In genomic region chr12:47707355-47707754, GRCh38 we compare ENCODE assay signal across 14 cellular contexts. TPM values are rescaled to one million over a fixed set of nuclear protein-coding genes. Genes with fewer than 3 reads are reported as not detected.
DNase-seq lines count a peak whose midpoint lies in the region; ATAC-seq, FAIRE-seq and TF ChIP-seq lines count a peak whose summit lies in the region.
"Had no signal": no experiment of that assay in that cellular context is flagged by ENCODE, and none has a peak within 500 bp of the region (broad histone marks: within the 10 kb centered on the region; RNA-seq: fewer than 3 reads in every experiment).

No MANE protein-coding gene starts in this region.

- peak overlapping the region in 1 of 2 donors; percentile 69 for H3K4me3 Mint-ChIP-seq in CD14-positive monocyte
- H3K4me3 Mint-ChIP-seq in activated CD4-positive, alpha-beta memory T cell treated with anti-CD3 and anti-CD28 coated beads, Interleukin-2, amount 10 ng/mL, durations not matched to agents 7 days and 5 days = peak overlapping the region; percentile 62
- no peak overlapping the region for H3K4me3 Mint-ChIP-seq in mesothelial cell of epicardium

- peaks cover 47% of the 10 kb centered on the region for H3K79me2 ChIP-seq in GM23248 (ENCODE audit: insufficient read depth)

- peak overlapping the region; percentile 91 for H3K9ac ChIP-seq in GM23248

- H3K9me2 ChIP-seq in GM23248 (ENCODE audit: insufficient read depth) = no peaks in the 10 kb centered on the region

- 0 out of 2 replicates have a peak, but pooled peaks cover 4% of the 10 kb centered on the region for H3K4me1 ChIP-seq in GM23248 (ENCODE audit: insufficient read depth)

- H3K36me3 Mint-ChIP-seq in CD14-positive monocyte = peaks cover 9 to 13% of the 10 kb centered on the region in 2 donors
- peaks cover 19% of the 10 kb centered on the region for H3K36me3 Mint-ChIP-seq in activated CD4-positive, alpha-beta memory T cell treated with anti-CD3 and anti-CD28 coated beads, Interleukin-2, amount 10 ng/mL, durations not matched to agents 7 days and 5 days (ENCODE audit: low read depth)
- H3K36me3 Mint-ChIP-seq in mesothelial cell of epicardium = peaks cover 2% of the 10 kb centered on the region

- no peak for TF ChIP-seq CTCF in CD14-positive monocyte (IDR thresholded peaks at IDR 0.05)
- TF ChIP-seq CTCF in mesothelial cell of epicardium (IDR thresholded peaks at IDR 0.05; ENCODE audit: unreplicated experiment) = no peak

- H3K27ac ChIP-seq in GM23248 = peak overlapping the region; percentile 82; the same call in 1 of the 2 replicates
- H3K27ac ChIP-seq: testis had no signal

- H3K9me3 Mint-ChIP-seq in CD14-positive monocyte = no peaks in the 10 kb centered on the region
- H3K9me3 Mint-ChIP-seq in activated CD4-positive, alpha-beta memory T cell treated with anti-CD3 and anti-CD28 coated beads, Interleukin-2, amount 10 ng/mL, durations not matched to agents 7 days and 5 days = no peaks in the 10 kb centered on the region
- H3K9me3 Mint-ChIP-seq in mesothelial cell of epicardium = no peaks in the 10 kb centered on the region

- peaks cover 68% of the 10 kb centered on the region for H3K4me1 Mint-ChIP-seq in CD14-positive monocyte
- H3K4me1 Mint-ChIP-seq in activated CD4-positive, alpha-beta memory T cell treated with anti-CD3 and anti-CD28 coated beads, Interleukin-2, amount 10 ng/mL, durations not matched to agents 7 days and 5 days = peaks cover 57% of the 10 kb centered on the region
- H3K4me1 Mint-ChIP-seq in mesothelial cell of epicardium = peaks cover 35% of the 10 kb centered on the region

- POLR2A ChIA-PET in activated CD4-positive, alpha-beta memory T cell treated with anti-CD3 and anti-CD28 coated beads, Interleukin-2, amount 10 ng/mL, durations not matched to agents 7 days and 5 days (lab: Charles Lee) = interaction anchor here (0.7 to 3.1 kb wide), 10 partner anchors 8 to 491 kb away, joined by 3 to 19 read pairs (median 3); partner anchors contain the start of gene SLC48A1

- no peak for ATAC-seq in GM18868 (IDR thresholded peaks at IDR 0.05; ENCODE audit: unreplicated experiment)

- H3K27me3 ChIP-seq in GM23248 (replicated peaks; ENCODE audit: insufficient read depth) (no peaks in the 10 kb centered on the region), H7 (ENCODE audit: control insufficient read depth, insufficient read depth, low read length) (no peaks in the 10 kb centered on the region; the same call in 1 of the 2 replicates)
- H3K27me3 ChIP-seq: right atrium auricular region, testis had no signal

- DNase-seq in CD14-positive monocyte (ENCODE audit: low spot score) (no peak), GM23248 (no peak), mesothelial cell of epicardium (ENCODE audit: low spot score in 2 of 2, unreplicated experiment in 2 of 2) (no peak), urothelium cell line (ENCODE audit: low spot score) (no peak), H7 (no peak)
- DNase-seq in activated CD4-positive, alpha-beta memory T cell treated with anti-CD3 and anti-CD28 coated beads, Interleukin-2, amount 10 ng/mL, durations not matched to agents 7 days and 5 days = no peak
- DNase-seq: activated effector memory CD4-positive, alpha-beta T cell treated with anti-CD3 and anti-CD28 coated beads, Interleukin-2, amount 50 U/mL, for 16 hours; NCI-H1436 treated with DMSO at 0.1 percent for 48 hours; NCI-H526 treated with DMSO at 0.1 percent for 48 hours; testis had no signal

- no peaks in the 10 kb centered on the region for H3K36me3 ChIP-seq in GM23248 (ENCODE audit: low read depth)
- H3K36me3 ChIP-seq in H7 (replicated peaks; ENCODE audit: control insufficient read depth, insufficient read depth, low read length) = no peaks in the 10 kb centered on the region
- H3K36me3 ChIP-seq: right atrium auricular region had no signal

- peak overlapping the region; percentile 89; the same call in 1 of the 2 replicates for H2AFZ ChIP-seq in GM23248

- intact Hi-C loops in CD14-positive monocyte (cut with micrococcal nuclease) = loop anchor here in 1 of 2 donors (5.0 kb wide), 1 partner anchor 110 kb away; the partner anchor contains the start of gene HDAC7

- peak overlapping the region; percentile 97 for H3K4me2 ChIP-seq in GM23248 (ENCODE audit: unreplicated experiment)

- H4K20me1 ChIP-seq in GM23248 (ENCODE audit: insufficient read depth) = no peaks in the 10 kb centered on the region

- H3K27ac Mint-ChIP-seq in CD14-positive monocyte (peak overlapping the region; percentile 65 to 96 (median 84)), mesothelial cell of epicardium (peak overlapping the region; percentile 66)
- peak overlapping the region; percentile 69 for H3K27ac Mint-ChIP-seq in activated CD4-positive, alpha-beta memory T cell treated with anti-CD3 and anti-CD28 coated beads, Interleukin-2, amount 10 ng/mL, durations not matched to agents 7 days and 5 days

- CTCF ChIA-PET in activated CD4-positive, alpha-beta memory T cell treated with anti-CD3 and anti-CD28 coated beads, Interleukin-2, amount 10 ng/mL, durations not matched to agents 7 days and 5 days (lab: Charles Lee) = interaction anchor here (1.1 to 4.1 kb wide), 8 partner anchors 8 to 133 kb away, joined by 3 to 22 read pairs (median 4); no protein-coding TSS in a partner anchor

- H3F3A ChIP-seq in GM23248 (ENCODE audit: insufficient read depth) = peaks cover 6% of the 10 kb centered on the region; the same call in 1 of the 2 replicates

- H3K4me3 ChIP-seq in GM23248 (peak overlapping the region; percentile 89), H7 (ENCODE audit: insufficient read depth, low read depth, low read length) (no peak overlapping the region)

- no peaks in the 10 kb centered on the region for H3K9me3 ChIP-seq in GM23248 (ENCODE audit: low read depth)
- H3K9me3 ChIP-seq: right atrium auricular region, testis had no signal

- in situ Hi-C loops in GM23248 (cut with MboI) = no loop called here

- H3K27me3 Mint-ChIP-seq in CD14-positive monocyte (ENCODE audit: low read depth in 3 of 3) (peaks cover 0 to 3% (median 2%) of the 10 kb centered on the region in 3 donors), mesothelial cell of epicardium (ENCODE audit: low read depth) (no peaks in the 10 kb centered on the region)
- no peaks in the 10 kb centered on the region for H3K27me3 Mint-ChIP-seq in activated CD4-positive, alpha-beta memory T cell treated with anti-CD3 and anti-CD28 coated beads, Interleukin-2, amount 10 ng/mL, durations not matched to agents 7 days and 5 days

- FAIRE-seq in urothelium cell line (lab: Jason Lieb, UNC) = no peak

RNA-seq across cellular contexts. Expression of gene RPAP3, which starts 1.5 kb away (rescaled TPM):
- polyA plus RNA-seq in CD14-positive monocyte = 10 to 100 TPM; 19.0 to 20.6 TPM
- total RNA-seq in GM23248 (2014; rRNA removed; shearing (Covaris generic)) = 16.2 and 18.6 TPM in 2 replicates
- polyA plus RNA-seq in GM23248 (2016; fragmentation: Nextera tagmentation; extraction: Ambion mirVana) = 27.7 and 27.8 TPM in 2 replicates
- total RNA-seq in activated CD4-positive, alpha-beta memory T cell treated with anti-CD3 and anti-CD28 coated beads, Interleukin-2, amount 10 ng/mL, durations not matched to agents 7 days and 5 days = 10 to 100 TPM; 38.4 to 40.7 TPM
- total RNA-seq in mesothelial cell of epicardium = 36.8 to 40.4 TPM (median 39.6 TPM) in 3 replicates
- total RNA-seq in H7 (2014; rRNA removed; shearing (Covaris generic)) = 19.5 and 28.9 TPM in 2 replicates

RNA-seq across cellular contexts. Expression of gene ENDOU, which starts 17.9 kb away (rescaled TPM):
- polyA plus RNA-seq in CD14-positive monocyte (under 1 TPM in 1 of 2 donors, not detected in 1; 0.40 TPM), GM23248 (2016; fragmentation: Nextera tagmentation; extraction: Ambion mirVana) (0.10 TPM in 1 of 2 replicates, not detected in the other)
- total RNA-seq in GM23248 (2014; rRNA removed; shearing (Covaris generic)) = 0.22 TPM in 1 of 2 replicates, not detected in the other
- not detected for total RNA-seq in activated CD4-positive, alpha-beta memory T cell treated with anti-CD3 and anti-CD28 coated beads, Interleukin-2, amount 10 ng/mL, durations not matched to agents 7 days and 5 days
- 0.11 to 0.51 TPM (median 0.29 TPM) in 3 replicates for total RNA-seq in mesothelial cell of epicardium
- not detected in 2 replicates for total RNA-seq in H7 (2014; rRNA removed; shearing (Covaris generic))
- total RNA-seq: cerebellum, mucosa of gallbladder had no signal

RNA-seq across cellular contexts. Expression of gene RAPGEF3, which starts 51.3 kb away (rescaled TPM):
- polyA plus RNA-seq in CD14-positive monocyte (under 1 TPM; 0.08 to 0.60 TPM), GM23248 (2016; fragmentation: Nextera tagmentation; extraction: Ambion mirVana) (1.1 and 1.4 TPM in 2 replicates)
- 1.3 and 3.7 TPM in 2 replicates for total RNA-seq in GM23248 (2014; rRNA removed; shearing (Covaris generic))
- total RNA-seq in activated CD4-positive, alpha-beta memory T cell treated with anti-CD3 and anti-CD28 coated beads, Interleukin-2, amount 10 ng/mL, durations not matched to agents 7 days and 5 days = 1 to 10 TPM; 1.4 to 1.6 TPM
- total RNA-seq in mesothelial cell of epicardium = 18.0 to 20.9 TPM (median 19.4 TPM) in 3 replicates
- total RNA-seq in H7 (2014; rRNA removed; shearing (Covaris generic)) = 10.5 and 11.8 TPM in 2 replicates
